13 cellular contexts compared by ENCODE assay signal in genomic region chr4:1521821-1522361, GRCh38.
"Had no signal": no experiment of that assay in that cellular context is flagged by ENCODE, and none has a peak within 500 bp of the region (broad histone marks: within the 10 kb centered on the region; RNA-seq: fewer than 3 reads in every experiment).

No MANE protein-coding gene starts in this region.

- H3K9me3 Mint-ChIP-seq: activated naive CD8-positive, alpha-beta T cell treated with anti-CD3 and anti-CD28 coated beads for 36 hours; activated T-cell treated with anti-CD3 and anti-CD28 coated beads, Interleukin-2, amount 50 U/mL, for 24 hours; immature natural killer cell; natural killer cell; T-helper 1 cell treated with Interleukin-12 subunit alpha and Interleukin-12 subunit beta and Interleukin-4 antibody, amounts not matched to agents 30 μg/mL and 1 μg/mL, for 36 hours had no signal

- H3K36me3 ChIP-seq: stomach, thoracic aorta had no signal

- H3K9me3 ChIP-seq: mucosa of descending colon had no signal

- H3K27ac Mint-ChIP-seq: activated naive CD8-positive, alpha-beta T cell treated with anti-CD3 and anti-CD28 coated beads for 36 hours; activated T-cell treated with anti-CD3 and anti-CD28 coated beads, Interleukin-2, amount 50 U/mL, for 24 hours; immature natural killer cell; natural killer cell; T-helper 1 cell treated with Interleukin-12 subunit alpha and Interleukin-12 subunit beta and Interleukin-4 antibody, amounts not matched to agents 30 μg/mL and 1 μg/mL, for 36 hours had no signal

- H3K4me3 ChIP-seq: mucosa of descending colon had no signal

- H3K36me3 Mint-ChIP-seq: activated naive CD8-positive, alpha-beta T cell treated with anti-CD3 and anti-CD28 coated beads for 36 hours; immature natural killer cell; natural killer cell had no signal

- DNase-seq: activated CD4-positive, CD25-positive, alpha-beta regulatory T cell; activated effector memory CD4-positive, alpha-beta T cell treated with anti-CD3 and anti-CD28 coated beads, Interleukin-2, amount 50 U/mL, for 16 hours; cerebellar nuclear complex; mammary epithelial cell; natural killer cell; stimulated activated CD4-positive, alpha-beta T cell treated with anti-CD3 and anti-CD28 coated beads, Interleukin-4, amount 100 ng/mL, for 4 hours had no signal

- H3K4me3 Mint-ChIP-seq: T-helper 1 cell treated with Interleukin-12 subunit alpha and Interleukin-12 subunit beta and Interleukin-4 antibody, amounts not matched to agents 30 μg/mL and 1 μg/mL, for 36 hours had no signal

- H3K27ac ChIP-seq: thoracic aorta had no signal
